ENCODE assay signal across 1 cellular context in the genomic region with DNA sequence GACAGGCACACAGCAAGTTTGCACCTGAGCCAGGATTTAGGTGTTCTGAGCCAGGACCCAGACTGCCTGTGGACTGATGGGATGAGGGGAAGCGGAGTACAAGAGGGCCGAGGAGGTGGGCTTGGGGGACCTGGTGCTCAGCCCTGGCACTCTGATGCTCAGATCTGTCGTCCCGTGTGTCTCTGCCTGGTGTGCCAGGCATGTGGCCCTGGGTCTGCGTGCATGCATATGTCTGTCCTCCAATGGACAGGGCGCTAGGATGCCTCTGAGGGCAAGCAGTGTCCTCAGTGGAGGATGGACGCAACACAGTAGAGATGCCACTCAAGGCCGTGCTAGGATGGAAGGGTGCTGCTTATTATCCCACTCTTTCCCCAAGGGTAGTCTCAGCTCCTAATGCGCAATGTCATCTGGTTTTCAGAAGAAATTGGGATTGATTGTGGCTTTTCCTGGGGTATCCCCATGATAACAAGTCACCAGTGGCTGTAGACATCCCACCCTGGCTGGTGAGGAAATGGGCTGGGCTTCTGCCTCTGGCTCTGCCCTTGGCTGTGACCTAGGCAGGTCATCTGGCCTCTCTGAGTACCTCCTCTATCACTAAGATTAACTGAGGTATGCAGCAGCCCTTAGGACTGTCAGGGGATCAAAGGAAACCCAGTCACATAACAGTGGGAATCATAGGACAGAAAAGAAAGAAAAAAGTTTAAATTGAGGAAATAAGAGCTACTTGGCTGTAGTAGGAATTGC.
TF ChIP-seq lines count a peak whose summit lies in the region.

No MANE protein-coding gene starts in this region.

TF ChIP-seq in A549, 52 proteins besides CTCF, POLR2A, EP300 and RAD21 (continued from another document):
- TF ChIP-seq, protein P1, sequence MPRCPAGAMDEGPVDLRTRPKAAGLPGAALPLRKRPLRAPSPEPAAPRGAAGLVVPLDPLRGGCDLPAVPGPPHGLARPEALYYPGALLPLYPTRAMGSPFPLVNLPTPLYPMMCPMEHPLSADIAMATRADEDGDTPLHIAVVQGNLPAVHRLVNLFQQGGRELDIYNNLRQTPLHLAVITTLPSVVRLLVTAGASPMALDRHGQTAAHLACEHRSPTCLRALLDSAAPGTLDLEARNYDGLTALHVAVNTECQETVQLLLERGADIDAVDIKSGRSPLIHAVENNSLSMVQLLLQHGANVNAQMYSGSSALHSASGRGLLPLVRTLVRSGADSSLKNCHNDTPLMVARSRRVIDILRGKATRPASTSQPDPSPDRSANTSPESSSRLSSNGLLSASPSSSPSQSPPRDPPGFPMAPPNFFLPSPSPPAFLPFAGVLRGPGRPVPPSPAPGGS (IDR thresholded peaks at IDR 0.05) = no peak
- TF ChIP-seq MYC (IDR thresholded peaks at IDR 0.05; ENCODE audit: borderline replicate concordance, low read length) (no peak), RNF2 (IDR thresholded peaks at IDR 0.05; ENCODE audit: borderline replicate concordance, low read depth) (no peak), ZC3H11A (IDR thresholded peaks at IDR 0.05) (no peak), FOXS1 (CRISPR knock-in tag; IDR thresholded peaks at IDR 0.05) (no peak), SMC3 (IDR thresholded peaks at IDR 0.05) (no peak), GATA3 (IDR thresholded peaks at IDR 0.05; ENCODE audit: borderline replicate concordance) (no peak), CHD2 (IDR thresholded peaks at IDR 0.05; ENCODE audit: low read length, partially characterized antibody) (no peak), JUNB (IDR thresholded peaks at IDR 0.05) (no peak), MAFK (IDR thresholded peaks at IDR 0.05; ENCODE audit: partially characterized antibody) (no peak)
